ENCODE assay signal across 21 cellular contexts in the genomic region with DNA sequence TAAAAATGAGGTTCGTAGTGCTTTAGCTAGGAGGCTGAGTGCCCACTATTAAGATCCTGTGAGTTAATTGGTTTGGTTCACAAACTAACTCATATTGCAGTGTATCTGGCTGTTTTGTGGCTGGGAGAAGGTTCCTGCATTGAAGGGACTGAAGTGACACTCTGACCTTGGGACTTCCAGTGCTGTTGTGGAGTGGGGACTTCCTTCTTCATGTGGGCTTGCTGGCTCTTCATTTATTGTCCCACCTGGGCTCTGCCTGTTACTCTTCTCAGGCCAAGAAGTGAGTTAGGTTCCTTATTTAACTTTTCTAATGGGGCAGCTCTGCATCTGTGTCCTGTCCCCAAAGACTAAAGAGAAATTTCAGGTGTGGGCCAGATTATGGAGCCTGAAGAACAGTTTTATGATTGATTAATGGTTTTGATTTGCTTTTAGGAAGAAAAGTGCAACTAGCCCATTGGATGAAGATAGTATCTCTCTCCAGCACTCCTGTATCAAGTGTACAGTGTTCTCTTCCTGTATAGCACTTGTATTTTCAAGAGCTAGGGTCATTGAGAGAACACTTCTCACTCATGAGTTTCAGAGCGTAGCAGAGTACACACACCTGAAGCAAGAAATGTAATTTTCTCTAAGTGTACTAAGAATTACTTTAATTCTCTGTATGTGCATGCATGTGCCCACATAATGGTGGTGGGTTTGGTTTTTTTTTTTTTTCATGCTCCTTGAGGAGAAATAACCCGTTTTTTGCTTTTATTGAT. TPM values are rescaled to one million over a fixed set of nuclear protein-coding genes. Genes with fewer than 3 reads are reported as not detected.
DNase-seq lines count a peak whose midpoint lies in the region; ATAC-seq and TF ChIP-seq lines count a peak whose summit lies in the region.
"Had no signal": no experiment of that assay in that cellular context is flagged by ENCODE, and none has a peak within 500 bp of the region (broad histone marks: within the 10 kb centered on the region; RNA-seq: fewer than 3 reads in every experiment).

No MANE protein-coding gene starts in this region.

- DNase-seq in DMS79 treated with DMSO at 0.1 percent for 48 hours (lab: John Stamatoyannopoulos, UW) (peak; percentile 94), NCI-H2196 (lab: John Stamatoyannopoulos, UW; ENCODE audit: unreplicated experiment) (peak; percentile 21), lung (ENCODE audit: low spot score) (no peak), cortex of kidney (lab: John Stamatoyannopoulos, UW) (no peak), SKM-1 treated with dmso at 0.1 percent for 144 hours (lab: John Stamatoyannopoulos, UW; ENCODE audit: unreplicated experiment) (no peak)
- DNase-seq in stimulated activated CD4-positive, alpha-beta T cell treated with anti-CD3 and anti-CD28 coated beads, Interleukin-2, amount 100 ng/mL, for 48 hours, result no peak
- DNase-seq: activated CD4-positive, CD25-positive, alpha-beta regulatory T cell treated with anti-CD3 and anti-CD28 coated beads, Interleukin-2, amount 50 U/mL, for 72 hours; activated CD8-positive, alpha-beta T cell treated with anti-CD3 and anti-CD28 coated beads, Interleukin-2, amount 10 ng/mL, durations not matched to agents 7 days and 5 days; activated naive CD4-positive, alpha-beta T cell; activated T-cell treated with anti-CD3 and anti-CD28 coated beads, Interleukin-2, amount 50 U/mL, for 1 hour; CD8-positive, alpha-beta memory T cell; dorsolateral prefrontal cortex; EL; foreskin fibroblast; nucleus accumbens; stimulated activated CD4-positive, alpha-beta T cell treated with anti-CD3 and anti-CD28 coated beads, Interleukin-4, amount 100 ng/mL, for 1 hour; stimulated activated naive CD8-positive, alpha-beta T cell treated with anti-CD3 and anti-CD28 coated beads, Interleukin-15, amount 100 ng/mL, for 72 hours; transverse colon had no signal

- WGBS in lung, 2 donors, result 70 to 84% methylated on average over 3 of the region's 3 CpGs

- H3K27me3 ChIP-seq in lung (ENCODE audit: control insufficient read depth, insufficient read depth), result no peaks in the 10 kb centered on the region
- H3K27me3 ChIP-seq: dorsolateral prefrontal cortex, transverse colon had no signal

- no peak overlapping the region for H3K4me3 ChIP-seq in lung
- H3K4me3 ChIP-seq: dorsolateral prefrontal cortex, smooth muscle cell, transverse colon had no signal

- H3K9me3 ChIP-seq in lung (ENCODE audit: control insufficient read depth in 2 of 2, insufficient read depth in 1 of 2, low read length in 1 of 2), result no peaks in the 10 kb centered on the region
- H3K9me3 ChIP-seq: transverse colon had no signal

- H3K27ac ChIP-seq in lung (ENCODE audit: low read depth in 1 of 2, low read length in 1 of 2), result no peak overlapping the region
- H3K27ac ChIP-seq: dorsolateral prefrontal cortex, epithelial cell of prostate, transverse colon had no signal

- ATAC-seq in GM19395 (IDR thresholded peaks at IDR 0.05; ENCODE audit: unreplicated experiment) (peak; percentile 42), lung (ENCODE audit: insufficient read depth, low FRiP score) (peak; percentile 63)
- ATAC-seq: activated CD8-positive, alpha-beta T cell treated with anti-CD3 and anti-CD28 coated beads, Interleukin-2, amount 10 ng/mL, durations not matched to agents 7 days and 5 days; stimulated activated naive CD8-positive, alpha-beta T cell treated with anti-CD3 and anti-CD28 coated beads, Interleukin-15, amount 100 ng/mL, for 72 hours had no signal

- TF ChIP-seq CTCF in lung (IDR thresholded peaks at IDR 0.05; ENCODE audit: control extremely low read depth, extremely low read depth), result no peak

- no peaks in the 10 kb centered on the region for H3K36me3 ChIP-seq in lung (ENCODE audit: control insufficient read depth in 2 of 2, insufficient read depth in 2 of 2, low read length in 2 of 2)
- H3K36me3 ChIP-seq: transverse colon had no signal

- H3K4me1 ChIP-seq in lung (ENCODE audit: control insufficient read depth in 2 of 2, insufficient read depth in 2 of 2, low read length in 2 of 2), result peaks cover 6 to 13% of the 10 kb centered on the region in 2 donors

RNA-seq across cellular contexts. Expression of a gene that starts 54.8 kb away (rescaled TPM):
- total RNA-seq in lung, result 100 to 1,000 TPM in 1 of 2 donors, 10 to 100 TPM in 1; 65.8 to 115 TPM
- polyA plus RNA-seq in lung, result 10 to 100 TPM; 11.8 to 15.4 TPM

Comparison
In these comparisons a context has a peak if more than half of its experiments do, and no peak if none do; other contexts are left out.
1. DNase-seq: peak in DMS79 treated with DMSO at 0.1 percent for 48 hours (single experiment) and NCI-H2196 (single experiment); none in lung (single experiment), cortex of kidney (single experiment), SKM-1 treated with dmso at 0.1 percent for 144 hours (single experiment) and stimulated activated CD4-positive, alpha-beta T cell treated with anti-CD3 and anti-CD28 coated beads, Interleukin-2, amount 100 ng/mL, for 48 hours (0 of 2).